In genomic region chr9:13651969-13652663, GRCh38 we compare ENCODE assay signal across 16 cellular contexts.
"Had no signal": no experiment of that assay in that cellular context is flagged by ENCODE, and none has a peak within 500 bp of the region (broad histone marks: within the 10 kb centered on the region; RNA-seq: fewer than 3 reads in every experiment).

No MANE protein-coding gene starts in this region.

- ATAC-seq: activated naive CD4-positive, alpha-beta T cell treated with anti-CD3 and anti-CD28 coated beads, Interleukin-2, amount 50 U/mL, for 72 hours; activated T-helper 17 cell treated with anti-CD3 and anti-CD28 coated beads, Interleukin-2, amount 50 U/mL, for 72 hours; stimulated activated memory B cell treated with anti-CD40 and anti-IgM and Interleukin-4, amounts not matched to agents 10 μg/mL and 1 μg/mL and 100 μg/mL, for 72 hours; WTC11 had no signal

- H3K27me3 ChIP-seq: hepatocyte, vagina had no signal

- H3K4me1 Mint-ChIP-seq: activated T-helper 17 cell treated with anti-CD3 and anti-CD28 coated beads, Interleukin-2, amount 50 U/mL, for 72 hours; memory B cell; naive B cell; stimulated activated memory B cell treated with anti-CD40 and anti-IgM and Interleukin-4, amounts not matched to agents 10 μg/mL and 1 μg/mL and 100 μg/mL, for 72 hours; WTC11 had no signal

- H3K36me3 Mint-ChIP-seq: activated naive CD4-positive, alpha-beta T cell treated with anti-CD3 and anti-CD28 coated beads, Interleukin-2, amount 50 U/mL, for 72 hours; memory B cell; naive B cell; stimulated activated memory B cell treated with anti-CD40 and anti-IgM and Interleukin-4, amounts not matched to agents 10 μg/mL and 1 μg/mL and 100 μg/mL, for 72 hours; type B pancreatic cell; WTC11 had no signal

- H3K9me3 ChIP-seq: vagina had no signal

- H3K4me3 Mint-ChIP-seq: activated T-cell treated with anti-CD3 and anti-CD28 coated beads, Interleukin-2, amount 50 U/mL, for 24 hours; activated T-helper 17 cell treated with anti-CD3 and anti-CD28 coated beads, Interleukin-2, amount 50 U/mL, for 72 hours; memory B cell; naive B cell; stimulated activated memory B cell treated with anti-CD40 and anti-IgM and Interleukin-4, amounts not matched to agents 10 μg/mL and 1 μg/mL and 100 μg/mL, for 72 hours; type B pancreatic cell; WTC11 had no signal

- H3K27ac Mint-ChIP-seq: activated naive CD4-positive, alpha-beta T cell treated with anti-CD3 and anti-CD28 coated beads, Interleukin-2, amount 50 U/mL, for 72 hours; activated T-cell treated with anti-CD3 and anti-CD28 coated beads, Interleukin-2, amount 50 U/mL, for 24 hours; activated T-helper 17 cell treated with anti-CD3 and anti-CD28 coated beads, Interleukin-2, amount 50 U/mL, for 72 hours; memory B cell; progenitor cell of endocrine pancreas; stimulated activated memory B cell treated with anti-CD40 and anti-IgM and Interleukin-4, amounts not matched to agents 10 μg/mL and 1 μg/mL and 100 μg/mL, for 72 hours; type B pancreatic cell; WTC11 had no signal

- H3K27ac ChIP-seq: epithelial cell of prostate, hepatocyte, vagina had no signal

- DNase-seq: activated T-cell treated with anti-CD3 and anti-CD28 coated beads, Interleukin-2, amount 50 U/mL, for 24 hours; kidney glomerular epithelial cell; naive B cell; small intestine; stimulated activated CD4-positive, alpha-beta T cell treated with anti-CD3 and anti-CD28 coated beads, Interleukin-2, amount 100 ng/mL, for 24 hours; T-helper 9 cell had no signal

- H3K36me3 ChIP-seq: vagina had no signal

- H3K27me3 Mint-ChIP-seq: activated T-cell treated with anti-CD3 and anti-CD28 coated beads, Interleukin-2, amount 50 U/mL, for 24 hours; activated T-helper 17 cell treated with anti-CD3 and anti-CD28 coated beads, Interleukin-2, amount 50 U/mL, for 72 hours; memory B cell; naive B cell; progenitor cell of endocrine pancreas; stimulated activated memory B cell treated with anti-CD40 and anti-IgM and Interleukin-4, amounts not matched to agents 10 μg/mL and 1 μg/mL and 100 μg/mL, for 72 hours; type B pancreatic cell had no signal

- H3K4me1 ChIP-seq: vagina had no signal

- H3K4me3 ChIP-seq: hepatocyte, vagina had no signal
